ENCODE assay signal across 8 cellular contexts in genomic region chr12:22709292-22709691, GRCh38.
DNase-seq lines count a peak whose midpoint lies in the region; ATAC-seq and TF ChIP-seq lines count a peak whose summit lies in the region.

No MANE protein-coding gene starts in this region.

- H3K36me3 Mint-ChIP-seq in activated naive CD4-positive, alpha-beta T cell treated with anti-CD3 and anti-CD28 coated beads, Interleukin-2, amount 10 ng/mL, durations not matched to agents 7 days and 5 days = no peaks in the 10 kb centered on the region

- H3K27me3 Mint-ChIP-seq in activated naive CD4-positive, alpha-beta T cell treated with anti-CD3 and anti-CD28 coated beads, Interleukin-2, amount 10 ng/mL, durations not matched to agents 7 days and 5 days = peaks cover 5% of the 10 kb centered on the region

- CTCF ChIA-PET in HEK293T (lab: Yijun Ruan, JAX) = interaction anchor here (0.6 kb wide), 1 partner anchor 9 kb away, joined by 4 read pairs; no protein-coding TSS in a partner anchor
- CTCF ChIA-PET in activated naive CD4-positive, alpha-beta T cell treated with anti-CD3 and anti-CD28 coated beads, Interleukin-2, amount 10 ng/mL, durations not matched to agents 7 days and 5 days (lab: Charles Lee) = no interaction called here

- no peaks in the 10 kb centered on the region for H3K4me1 Mint-ChIP-seq in activated naive CD4-positive, alpha-beta T cell treated with anti-CD3 and anti-CD28 coated beads, Interleukin-2, amount 10 ng/mL, durations not matched to agents 7 days and 5 days

- no peak for ATAC-seq in HG03045 (IDR thresholded peaks at IDR 0.05; ENCODE audit: unreplicated experiment)

- H3K27ac Mint-ChIP-seq in activated naive CD4-positive, alpha-beta T cell treated with anti-CD3 and anti-CD28 coated beads, Interleukin-2, amount 10 ng/mL, durations not matched to agents 7 days and 5 days = no peak overlapping the region

- H3K27ac ChIP-seq in coronary artery = no peak overlapping the region

- H3K4me3 Mint-ChIP-seq in activated naive CD4-positive, alpha-beta T cell treated with anti-CD3 and anti-CD28 coated beads, Interleukin-2, amount 10 ng/mL, durations not matched to agents 7 days and 5 days = no peak overlapping the region

- H3K9me3 Mint-ChIP-seq in activated naive CD4-positive, alpha-beta T cell treated with anti-CD3 and anti-CD28 coated beads, Interleukin-2, amount 10 ng/mL, durations not matched to agents 7 days and 5 days = no peaks in the 10 kb centered on the region

- POLR2A ChIA-PET in HEK293T (lab: Yijun Ruan, JAX) = no interaction called here

- DNase-seq in GM12865 (ENCODE audit: low read depth) (peak; percentile 46), HEK293T (ENCODE audit: extremely low spot score) (peak; percentile 53), NCI-H2081 treated with DMSO at 0.1 percent for 48 hours (lab: John Stamatoyannopoulos, UW) (peak; percentile 20), coronary artery (ENCODE audit: low spot score) (no peak), pons (ENCODE audit: low spot score) (peak; percentile 49), anterior cingulate cortex (lab: John Stamatoyannopoulos, UW) (no peak)
- DNase-seq in activated naive CD4-positive, alpha-beta T cell treated with anti-CD3 and anti-CD28 coated beads, Interleukin-2, amount 10 ng/mL, durations not matched to agents 7 days and 5 days = no peak

- TF ChIP-seq CTCF in GM12865 (IDR thresholded peaks at IDR 0.05; ENCODE audit: insufficient read depth, low read depth, low read length, missing control alignments) (peak; percentile 42), coronary artery (IDR thresholded peaks at IDR 0.05) (peak; percentile 46)

- H3K4me3 ChIP-seq in GM12865 (ENCODE audit: low read depth, low read length) = no peak overlapping the region
- no peak overlapping the region for H3K4me3 ChIP-seq in coronary artery

TF ChIP-seq in HEK293T, 16 proteins besides CTCF, POLR2A, EP300 and RAD21:
- no peak for TF ChIP-seq TARDBP (IDR thresholded peaks at IDR 0.05)
- TF ChIP-seq FOXK2 (IDR thresholded peaks at IDR 0.05) = no peak
- TF ChIP-seq FOXA1 (IDR thresholded peaks at IDR 0.05) = no peak
- TF ChIP-seq L3MBTL2 (conservative IDR thresholded peaks at IDR 0.05) = no peak
- no peak for TF ChIP-seq ELF4 (IDR thresholded peaks at IDR 0.05)
- TF ChIP-seq FOXM1 (IDR thresholded peaks at IDR 0.05; ENCODE audit: borderline replicate concordance) = no peak
- TF ChIP-seq SP1 (IDR thresholded peaks at IDR 0.05) = no peak
- no peak for TF ChIP-seq NFRKB (IDR thresholded peaks at IDR 0.05)
- TF ChIP-seq ARNT (IDR thresholded peaks at IDR 0.05) = no peak
- no peak for TF ChIP-seq BHLHE40 (IDR thresholded peaks at IDR 0.05; ENCODE audit: borderline replicate concordance)
- TF ChIP-seq SUZ12 (IDR thresholded peaks at IDR 0.05) = no peak

Comparison
In these comparisons a context has a peak if more than half of its experiments do, and no peak if none do; other contexts are left out.
1. DNase-seq: peak in GM12865 (single experiment), HEK293T (single experiment), NCI-H2081 treated with DMSO at 0.1 percent for 48 hours (single experiment) and pons (single experiment); none in coronary artery (single experiment), anterior cingulate cortex (0 of 58) and activated naive CD4-positive, alpha-beta T cell treated with anti-CD3 and anti-CD28 coated beads, Interleukin-2, amount 10 ng/mL, durations not matched to agents 7 days and 5 days (single experiment).